Comparison of ENCODE assay signal across 1 cellular context in genomic region chr17:32302860-32303649, GRCh38.
TF ChIP-seq lines count a peak whose summit lies in the region.

No MANE protein-coding gene starts in this region.

TF ChIP-seq in K562, 482 proteins besides CTCF, POLR2A, EP300 and RAD21:
- TF ChIP-seq, protein P1, sequence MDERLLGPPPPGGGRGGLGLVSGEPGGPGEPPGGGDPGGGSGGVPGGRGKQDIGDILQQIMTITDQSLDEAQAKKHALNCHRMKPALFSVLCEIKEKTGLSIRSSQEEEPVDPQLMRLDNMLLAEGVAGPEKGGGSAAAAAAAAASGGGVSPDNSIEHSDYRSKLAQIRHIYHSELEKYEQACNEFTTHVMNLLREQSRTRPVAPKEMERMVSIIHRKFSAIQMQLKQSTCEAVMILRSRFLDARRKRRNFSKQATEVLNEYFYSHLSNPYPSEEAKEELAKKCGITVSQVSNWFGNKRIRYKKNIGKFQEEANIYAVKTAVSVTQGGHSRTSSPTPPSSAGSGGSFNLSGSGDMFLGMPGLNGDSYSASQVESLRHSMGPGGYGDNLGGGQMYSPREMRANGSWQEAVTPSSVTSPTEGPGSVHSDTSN (CRISPR knock-in tag; IDR thresholded peaks at IDR 0.05; ENCODE audit: low read depth) = no peak
- TF ChIP-seq, protein P1 (tag; conservative IDR thresholded peaks at IDR 0.05; ENCODE audit: low read depth) = peak; percentile 71
- TF ChIP-seq ZNF165 (CRISPR knock-in tag; IDR thresholded peaks at IDR 0.05; ENCODE audit: borderline replicate concordance) (no peak), MEIS2 (IDR thresholded peaks at IDR 0.05; ENCODE audit: partially characterized antibody) (peak; percentile 57)
- TF ChIP-seq, protein P2, sequence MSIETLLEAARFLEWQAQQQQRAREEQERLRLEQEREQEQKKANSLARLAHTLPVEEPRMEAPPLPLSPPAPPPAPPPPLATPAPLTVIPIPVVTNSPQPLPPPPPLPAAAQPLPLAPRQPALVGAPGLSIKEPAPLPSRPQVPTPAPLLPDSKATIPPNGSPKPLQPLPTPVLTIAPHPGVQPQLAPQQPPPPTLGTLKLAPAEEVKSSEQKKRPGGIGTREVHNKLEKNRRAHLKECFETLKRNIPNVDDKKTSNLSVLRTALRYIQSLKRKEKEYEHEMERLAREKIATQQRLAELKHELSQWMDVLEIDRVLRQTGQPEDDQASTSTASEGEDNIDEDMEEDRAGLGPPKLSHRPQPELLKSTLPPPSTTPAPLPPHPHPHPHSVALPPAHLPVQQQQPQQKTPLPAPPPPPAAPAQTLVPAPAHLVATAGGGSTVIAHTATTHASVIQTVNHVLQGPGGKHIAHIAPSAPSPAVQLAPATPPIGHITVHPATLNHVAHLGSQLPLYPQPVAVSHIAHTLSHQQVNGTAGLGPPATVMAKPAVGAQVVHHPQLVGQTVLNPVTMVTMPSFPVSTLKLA (conservative IDR thresholded peaks at IDR 0.05) = no peak
